ENCODE assay signal across 21 cellular contexts in genomic region chr17:8285270-8286181, GRCh38. TPM values are rescaled to one million over a fixed set of nuclear protein-coding genes. Genes with fewer than 3 reads are reported as not detected.
A peak's percentile ranks its signal among the peaks of the same experiment; 100 is the strongest.
DNase-seq lines count a peak whose midpoint lies in the region; ATAC-seq, FAIRE-seq and TF ChIP-seq lines count a peak whose summit lies in the region.
"Had no signal": no experiment of that assay in that cellular context is flagged by ENCODE, and none has a peak within 500 bp of the region (broad histone marks: within the 10 kb centered on the region; RNA-seq: fewer than 3 reads in every experiment).

No MANE protein-coding gene starts in this region.

- H3K4me3 ChIP-seq in kidney (ENCODE audit: low read length in 2 of 2) (no peak overlapping the region), stomach (no peak overlapping the region), Peyer's patch (no peak overlapping the region)
- H3K4me3 ChIP-seq: esophagus squamous epithelium, HAP-1, heart right ventricle, skin epidermis had no signal

- H3K9me3 ChIP-seq in kidney (ENCODE audit: control insufficient read depth in 1 of 2, low read length in 2 of 2) (no peaks in the 10 kb centered on the region), stomach (no peaks in the 10 kb centered on the region), Peyer's patch (no peaks in the 10 kb centered on the region)
- H3K9me3 ChIP-seq: esophagus squamous epithelium, HAP-1, heart right ventricle, neutrophil had no signal

- 39 to 50% (median 46%) methylated on average over 10 of the region's 10 CpGs for WGBS in stomach, 5 donors

- TF ChIP-seq CTCF in kidney (IDR thresholded peaks at IDR 0.05; ENCODE audit: borderline replicate concordance, extremely low read depth, insufficient read depth) (no peak), stomach (IDR thresholded peaks at IDR 0.05) (no peak), Peyer's patch (IDR thresholded peaks at IDR 0.05) (no peak)

- TF ChIP-seq EP300 in stomach (IDR thresholded peaks at IDR 0.05), result no peak

- ATAC-seq in HG03439 (IDR thresholded peaks at IDR 0.05; ENCODE audit: unreplicated experiment), result no peak
- no peak for ATAC-seq in GM21423 (IDR thresholded peaks at IDR 0.05; ENCODE audit: unreplicated experiment)
- ATAC-seq: activated T-cell treated with anti-CD3 and anti-CD28 coated beads, Interleukin-2, amount 50 U/mL, for 4 hours; heart right ventricle; left cardiac atrium had no signal

- TF ChIP-seq POLR2A in stomach (IDR thresholded peaks at IDR 0.05), result no peak
- TF ChIP-seq POLR2A in Peyer's patch (IDR thresholded peaks at IDR 0.05), result no peak

- intact Hi-C loops in kidney (cut with DNase I), result no loop called here
- intact Hi-C loops in stomach (cut with DNase I; ENCODE audit: low total_unique reads), result no loop called here

- H3K36me3 ChIP-seq in kidney (ENCODE audit: control insufficient read depth in 1 of 2, insufficient read depth in 2 of 2, low read length in 2 of 2), result no peaks in the 10 kb centered on the region
- H3K36me3 ChIP-seq in stomach, result peaks cover 0 to 6% (median 0%) of the 10 kb centered on the region in 4 donors
- no peaks in the 10 kb centered on the region for H3K36me3 ChIP-seq in Peyer's patch
- H3K36me3 ChIP-seq: esophagus squamous epithelium, HAP-1, heart right ventricle, neutrophil had no signal

- H3K9ac ChIP-seq in kidney (ENCODE audit: low read length in 2 of 2), result no peak overlapping the region

- no peak for FAIRE-seq in kidney (lab: Jason Lieb, UNC)

- peak; percentile 6 for DNase-seq in NCI-H2107 treated with DMSO at 0.1 percent for 48 hours (lab: John Stamatoyannopoulos, UW; ENCODE audit: unreplicated experiment)
- no peak for DNase-seq in NCI-H2107 (lab: John Stamatoyannopoulos, UW)
- DNase-seq in NCI-H69 (lab: John Stamatoyannopoulos, UW), result peak; percentile 4
- peak; percentile 42 for DNase-seq in kidney
- peak; percentile 80 for DNase-seq in stomach
- DNase-seq in Peyer's patch, result no peak
- DNase-seq: activated CD4-positive, alpha-beta T cell treated with anti-CD3 and anti-CD28 coated beads for 4 hours; activated T-cell treated with anti-CD3 and anti-CD28 coated beads, Interleukin-2, amount 50 U/mL, for 4 hours; amniotic stem cell; esophagus squamous epithelium; GDM1; heart right ventricle; left cardiac atrium; T-helper 1 cell had no signal

- H3K27me3 ChIP-seq in stomach (no peaks in the 10 kb centered on the region), Peyer's patch (no peaks in the 10 kb centered on the region)
- H3K27me3 ChIP-seq: esophagus squamous epithelium, heart right ventricle, neutrophil had no signal

- H3K4me1 ChIP-seq in kidney (ENCODE audit: control insufficient read depth in 1 of 2, insufficient read depth in 1 of 2, low read depth in 1 of 2, low read length in 2 of 2) (peaks cover 15 to 16% of the 10 kb centered on the region in 2 donors), stomach (peaks cover 8 to 51% (median 42%) of the 10 kb centered on the region in 4 donors), Peyer's patch (peaks cover 0 to 23% (median 7%) of the 10 kb centered on the region in 4 donors)

- peak overlapping the region; percentile 33 to 62 for H3K27ac ChIP-seq in kidney (ENCODE audit: low read depth in 2 of 2, low read length in 2 of 2)
- H3K27ac ChIP-seq in stomach, result peak overlapping the region; percentile 24 to 72 (median 50)
- H3K27ac ChIP-seq in Peyer's patch, result no peak overlapping the region
- H3K27ac ChIP-seq: esophagus squamous epithelium, heart right ventricle, neutrophil, skin epidermis had no signal

RNA-seq across cellular contexts. Expression of gene RANGRF, which starts 2.9 kb away (rescaled TPM):
- total RNA-seq in kidney (20.1 TPM), stomach (10 to 100 TPM in 1 of 5 donors, 1 to 10 TPM in 3, not detected in 1; 2.9 to 25.4 (median 7.6) TPM), Peyer's patch (10 to 100 TPM in 3 of 4 donors, 1 to 10 TPM in 1; 6.8 to 27.2 (median 16.1) TPM)
- polyA plus RNA-seq in kidney (ENCODE audit: insufficient read depth, low read depth, low replicate concordance) (91.8 TPM), stomach (10 to 100 TPM; 48.5 to 59.2 (median 54.1) TPM)

RNA-seq across cellular contexts. Expression of gene SLC25A35, which starts 9.7 kb away (rescaled TPM):
- total RNA-seq in kidney (11.1 TPM), stomach (10 to 100 TPM in 1 of 5 donors, 1 to 10 TPM in 2, under 1 TPM in 1, not detected in 1; 0.55 to 25.9 (median 4.8) TPM), Peyer's patch (1 to 10 TPM in 3 of 4 donors, not detected in 1; 3.9 to 7.9 (median 7.5) TPM)
- polyA plus RNA-seq in kidney (ENCODE audit: insufficient read depth, low read depth, low replicate concordance) (17.2 TPM), stomach (1 to 10 TPM; 4.0 to 7.3 (median 4.4) TPM)

RNA-seq across cellular contexts. Expression of gene ARHGEF15, which starts 24.5 kb away (rescaled TPM):
- total RNA-seq in kidney, result 27.8 TPM
- polyA plus RNA-seq in kidney (ENCODE audit: insufficient read depth, low read depth, low replicate concordance), result 14.0 TPM
- total RNA-seq in stomach, result 100 to 1,000 TPM in 1 of 5 donors, 10 to 100 TPM in 2, 1 to 10 TPM in 2; 2.4 to 263 (median 11.0) TPM
- 1 to 10 TPM; 2.8 to 5.7 (median 3.8) TPM for polyA plus RNA-seq in stomach
- total RNA-seq in Peyer's patch, result 10 to 100 TPM in 3 of 4 donors, 1 to 10 TPM in 1; 1.6 to 33.0 (median 19.3) TPM
- total RNA-seq: A172; activated T-cell treated with anti-CD3 and anti-CD28 coated beads, Interleukin-2, amount 50 U/mL, for 4 hours; MCF 10A had no signal

RNA-seq across cellular contexts. Expression of gene PFAS, which starts 36.4 kb away (rescaled TPM):
- total RNA-seq in kidney (49.5 TPM), stomach (10 to 100 TPM in 4 of 5 donors, 1 to 10 TPM in 1; 5.9 to 68.7 (median 25.3) TPM), Peyer's patch (10 to 100 TPM in 3 of 4 donors, 1 to 10 TPM in 1; 7.4 to 63.5 (median 14.0) TPM)
- polyA plus RNA-seq in kidney (ENCODE audit: insufficient read depth, low read depth, low replicate concordance) (7.6 TPM), stomach (10 to 100 TPM in 1 of 3 donors, 1 to 10 TPM in 2; 4.6 to 10.2 (median 6.3) TPM)

RNA-seq across cellular contexts. Expression of gene CTC1, which starts 37.7 kb away (rescaled TPM):
- total RNA-seq in kidney, result 57.2 TPM
- polyA plus RNA-seq in kidney (ENCODE audit: insufficient read depth, low read depth, low replicate concordance), result 12.2 TPM
- 100 to 1,000 TPM in 1 of 5 donors, 10 to 100 TPM in 4; 12.9 to 105 (median 40.1) TPM for total RNA-seq in stomach
- 1 to 10 TPM; 3.7 to 9.9 (median 9.7) TPM for polyA plus RNA-seq in stomach
- total RNA-seq in Peyer's patch, result 10 to 100 TPM; 35.0 to 99.9 (median 84.9) TPM

Comparison
In these comparisons a context has a peak if more than half of its experiments do, and no peak if none do; other contexts are left out.
1. DNase-seq: peak in NCI-H2107 treated with DMSO at 0.1 percent for 48 hours (single experiment), NCI-H69 (single experiment), kidney (single experiment) and stomach (single experiment); none in NCI-H2107 (single experiment) and Peyer's patch (0 of 3).
2. H3K27ac ChIP-seq: peak in kidney (2 of 2) and stomach (5 of 5); none in Peyer's patch (0 of 4).